Comparison of ENCODE assay signal across 8 cellular contexts in the genomic region with DNA sequence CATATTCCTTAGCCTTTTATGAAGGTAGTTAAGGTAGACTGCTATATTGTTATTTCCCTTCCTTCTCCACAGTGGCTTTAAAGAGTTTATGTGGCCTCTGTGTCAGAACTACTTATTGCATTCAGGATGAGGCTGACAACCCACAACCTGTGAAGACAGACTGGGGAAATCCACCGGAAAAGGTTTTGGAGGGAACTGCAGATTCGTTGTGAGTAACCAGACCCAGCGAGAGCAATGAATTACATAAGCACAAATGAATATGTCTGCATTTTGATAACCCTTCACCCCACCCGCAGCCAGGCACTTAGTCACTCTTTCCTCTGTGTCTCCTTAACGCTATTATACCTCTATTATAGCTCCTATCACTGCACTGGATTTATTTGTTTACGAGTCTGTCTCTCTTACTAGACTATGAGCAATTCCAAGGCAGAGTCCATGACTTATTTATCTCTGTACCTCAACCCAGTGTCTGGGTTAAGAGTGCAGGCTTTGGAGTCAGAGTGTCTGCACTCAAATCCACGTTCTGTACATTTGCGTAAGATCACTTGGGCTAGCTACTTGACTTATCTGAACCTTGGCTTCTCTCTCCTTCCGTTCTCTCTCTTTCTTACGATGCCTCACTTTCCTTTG. TPM values are rescaled to one million over a fixed set of nuclear protein-coding genes. Genes with fewer than 3 reads are reported as not detected.
DNase-seq lines count a peak whose midpoint lies in the region; ATAC-seq and TF ChIP-seq lines count a peak whose summit lies in the region.

No MANE protein-coding gene starts in this region.

- H3K27ac Mint-ChIP-seq in CD8-positive, alpha-beta T cell: no peak overlapping the region

- no peaks in the 10 kb centered on the region for H3K27me3 Mint-ChIP-seq in CD8-positive, alpha-beta T cell (ENCODE audit: low read depth)
- no peaks in the 10 kb centered on the region for H3K27me3 Mint-ChIP-seq in activated T-cell treated with anti-CD3 and anti-CD28 coated beads, Interleukin-2, amount 50 U/mL, for 4 hours (ENCODE audit: low read depth)

- no peak for TF ChIP-seq POLR2A in right lobe of liver (IDR thresholded peaks at IDR 0.05)

- H3K4me2 ChIP-seq in OCI-LY7 (ENCODE audit: low read length): no peak overlapping the region

- no TSS peak for BruUV-seq in OCI-LY7 (replicated peaks; lab: Mats Ljungman, UMichigan)

- no peaks in the 10 kb centered on the region for H3K36me3 Mint-ChIP-seq in CD8-positive, alpha-beta T cell
- no peaks in the 10 kb centered on the region for H3K36me3 Mint-ChIP-seq in activated T-cell treated with anti-CD3 and anti-CD28 coated beads, Interleukin-2, amount 50 U/mL, for 4 hours (ENCODE audit: insufficient read depth)

- peak overlapping the region; percentile 34 for H3K27ac ChIP-seq in CD8-positive, alpha-beta T cell (ENCODE audit: low read depth, low read length)
- peak overlapping the region; percentile 35; the same call in 1 of the 2 replicates for H3K27ac ChIP-seq in HEK293 (ENCODE audit: extremely low read depth, low read depth, low read length)
- no peak overlapping the region for H3K27ac ChIP-seq in OCI-LY7 (ENCODE audit: low read depth, low read length, poor library complexity, severe bottlenecking)
- no peak overlapping the region for H3K27ac ChIP-seq in right lobe of liver

- intact Hi-C loops in CD8-positive, alpha-beta T cell (cut with DNase I, micrococcal nuclease): loop anchor here (5.0 to 10.0 kb wide), 10 partner anchors 33 to 1833 kb away; partner anchors contain the start of genes ARHGAP26 (in 1 of the 2) and NR3C1 (in 1 of the 2)
- intact Hi-C loops in OCI-LY7 (cut with micrococcal nuclease; ENCODE audit: unreplicated experiment): loop anchor here (10.0 kb wide), 2 partner anchors 1185 to 1265 kb away; no protein-coding TSS in a partner anchor
- intact Hi-C loops in right lobe of liver (cut with DNase I): no loop called here

- DNase-seq in CD8-positive, alpha-beta T cell: peak; percentile 50 to 89 (median 71)
- no peak for DNase-seq in OCI-LY7 (ENCODE audit: low spot score)
- DNase-seq in activated T-cell treated with anti-CD3 and anti-CD28 coated beads, Interleukin-2, amount 50 U/mL, for 4 hours: peak; percentile 74
- DNase-seq in right lobe of liver: peak in 1 of 3 donors; percentile 36
- peak; percentile 83 for DNase-seq in stimulated activated naive CD4-positive, alpha-beta T cell treated with Interleukin-2 at 50 U/mL for 16 hours (lab: John Stamatoyannopoulos, UW)
- no peak for DNase-seq in NCI-H2196 (lab: John Stamatoyannopoulos, UW; ENCODE audit: unreplicated experiment)

- peaks cover 55% of the 10 kb centered on the region for H3K4me1 ChIP-seq in CD8-positive, alpha-beta T cell (ENCODE audit: insufficient read depth, low read length)
- H3K4me1 ChIP-seq in HEK293 (ENCODE audit: control insufficient read depth, insufficient read depth, low read length): peaks cover 24% of the 10 kb centered on the region
- peaks cover 31% of the 10 kb centered on the region for H3K4me1 ChIP-seq in OCI-LY7 (ENCODE audit: insufficient read depth, low read length, poor library complexity, severe bottlenecking)
- H3K4me1 ChIP-seq in right lobe of liver: no peaks in the 10 kb centered on the region

- no peaks in the 10 kb centered on the region for H3K9me3 Mint-ChIP-seq in CD8-positive, alpha-beta T cell
- no peaks in the 10 kb centered on the region for H3K9me3 Mint-ChIP-seq in activated T-cell treated with anti-CD3 and anti-CD28 coated beads, Interleukin-2, amount 50 U/mL, for 4 hours

- peaks cover 62% of the 10 kb centered on the region for H3K4me1 Mint-ChIP-seq in CD8-positive, alpha-beta T cell (ENCODE audit: low read depth)
- peaks cover 9% of the 10 kb centered on the region for H3K4me1 Mint-ChIP-seq in activated T-cell treated with anti-CD3 and anti-CD28 coated beads, Interleukin-2, amount 50 U/mL, for 4 hours (ENCODE audit: low read depth)

- peak; percentile 70 for ATAC-seq in CD8-positive, alpha-beta T cell
- peak; percentile 83 to 85 for ATAC-seq in activated T-cell treated with anti-CD3 and anti-CD28 coated beads, Interleukin-2, amount 50 U/mL, for 4 hours
- ATAC-seq in right lobe of liver (peak; percentile 68 to 90 (median 78)), HG02642 (IDR thresholded peaks at IDR 0.05; ENCODE audit: poor library complexity, unreplicated experiment) (no peak)

- H3K27me3 ChIP-seq in CD8-positive, alpha-beta T cell (ENCODE audit: insufficient read depth, low read length): no peaks in the 10 kb centered on the region
- no peaks in the 10 kb centered on the region for H3K27me3 ChIP-seq in right lobe of liver

- no peak overlapping the region for H3K4me3 ChIP-seq in CD8-positive, alpha-beta T cell (ENCODE audit: low read depth, low read length)
- H3K4me3 ChIP-seq in HEK293 (ENCODE audit: low read depth, low read length): no peak overlapping the region
- H3K4me3 ChIP-seq in OCI-LY7 (ENCODE audit: low read depth, low read length, poor library complexity, severe bottlenecking): no peak overlapping the region
- H3K4me3 ChIP-seq in right lobe of liver: no peak overlapping the region

- no peaks in the 10 kb centered on the region for H3K9me3 ChIP-seq in CD8-positive, alpha-beta T cell (ENCODE audit: low read length)
- H3K9me3 ChIP-seq in HEK293 (ENCODE audit: control insufficient read depth, insufficient read depth, low read depth, low read length) (no peaks in the 10 kb centered on the region), OCI-LY7 (ENCODE audit: low read length) (peaks cover 4% of the 10 kb centered on the region; the same call in 1 of the 2 replicates), right lobe of liver (no peaks in the 10 kb centered on the region)

- no peak for TF ChIP-seq CTCF in CD8-positive, alpha-beta T cell (IDR thresholded peaks at IDR 0.05)
- TF ChIP-seq CTCF in HEK293 (tag by site-specific recombination; IDR thresholded peaks at IDR 0.05) (no peak), OCI-LY7 (conservative IDR thresholded peaks at IDR 0.05; ENCODE audit: low read length) (no peak), right lobe of liver (IDR thresholded peaks at IDR 0.05) (no peak)

- peak overlapping the region; percentile 44; the same call in 1 of the 2 replicates for H2AFZ ChIP-seq in OCI-LY7 (ENCODE audit: low read length)

- CTCF ChIA-PET in CD8-positive, alpha-beta T cell (lab: Charles Lee): interaction anchor here (0.8 to 2.0 kb wide), 5 partner anchors 14 to 755 kb away, joined by 3 to 15 read pairs (median 3); partner anchors contain the start of genes KCTD16 and YIPF5
- CTCF ChIA-PET in HEK293 (lab: Yijun Ruan, JAX) (interaction anchor here (0.5 to 1.5 kb wide), 4 partner anchors 8 to 428 kb away, joined by 3 to 12 read pairs (median 3); no protein-coding TSS in a partner anchor), OCI-LY7 (lab: Charles Lee; ENCODE audit: unreplicated experiment) (no interaction called here)

- peak overlapping the region; percentile 65 for H3K4me3 Mint-ChIP-seq in CD8-positive, alpha-beta T cell
- peak overlapping the region; percentile 74 for H3K4me3 Mint-ChIP-seq in activated T-cell treated with anti-CD3 and anti-CD28 coated beads, Interleukin-2, amount 50 U/mL, for 4 hours

- H3K36me3 ChIP-seq in CD8-positive, alpha-beta T cell (ENCODE audit: insufficient read depth, low read length): no peaks in the 10 kb centered on the region
- H3K36me3 ChIP-seq in HEK293 (ENCODE audit: control insufficient read depth in 2 of 2, insufficient read depth in 1 of 2, low read length in 2 of 2): no peaks in the 10 kb centered on the region
- no peaks in the 10 kb centered on the region for H3K36me3 ChIP-seq in OCI-LY7 (ENCODE audit: insufficient read depth, low read length)
- H3K36me3 ChIP-seq in right lobe of liver: no peaks in the 10 kb centered on the region

- H3K9me2 ChIP-seq in OCI-LY7 (ENCODE audit: insufficient read depth, low read length): no peaks in the 10 kb centered on the region

- whole genome bisulfite sequencing in right lobe of liver (ENCODE audit: insufficient coverage, low coverage, low lambda C conversion rate, missing lambda C conversion rate): 36% methylated on average over 10 of the region's 10 CpGs

- no peaks in the 10 kb centered on the region for H4K20me1 ChIP-seq in OCI-LY7 (ENCODE audit: insufficient read depth, low read length)

- H3K79me2 ChIP-seq in OCI-LY7 (ENCODE audit: insufficient read depth, low read depth, low read length): no peaks in the 10 kb centered on the region

- POLR2A ChIA-PET in CD8-positive, alpha-beta T cell (lab: Charles Lee): interaction anchor here (1.0 to 1.1 kb wide), 2 partner anchors 127 to 1769 kb away, joined by 3 read pairs; no protein-coding TSS in a partner anchor
- POLR2A ChIA-PET in HEK293 (lab: Yijun Ruan, JAX): interaction anchor here (1.0 to 1.4 kb wide), 3 partner anchors 19 to 786 kb away, joined by 3 to 8 read pairs (median 4); partner anchors contain the start of genes KCTD16, NR3C1 and YIPF5
- POLR2A ChIA-PET in OCI-LY7 (lab: Charles Lee): interaction anchor here (0.9 to 4.3 kb wide), 2 partner anchors 20 to 32 kb away, joined by 3 to 26 read pairs; partner anchors contain the start of genes KCTD16 and YIPF5

TF ChIP-seq in HEK293, 187 proteins besides CTCF, POLR2A, EP300 and RAD21 (continues in another document):
- TF ChIP-seq MYNN (tag by site-specific recombination; IDR thresholded peaks at IDR 0.05; ENCODE audit: borderline replicate concordance) (no peak), KLF9 (tag by site-specific recombination; IDR thresholded peaks at IDR 0.05; ENCODE audit: low read depth) (no peak), ZFP37 (tag by site-specific recombination; IDR thresholded peaks at IDR 0.05) (no peak), ZNF221 (tag by site-specific recombination; IDR thresholded peaks at IDR 0.05; ENCODE audit: borderline replicate concordance) (no peak), ZBTB8A (tag by site-specific recombination; IDR thresholded peaks at IDR 0.05) (no peak)

RNA-seq across cellular contexts. Expression of gene KCTD16, which starts 19.2 kb away (rescaled TPM):
- total RNA-seq in CD8-positive, alpha-beta T cell: not detected
- 0.18 and 0.19 TPM in 2 replicates for total RNA-seq in OCI-LY7 (2014; rRNA removed; shearing (Covaris generic))
- total RNA-seq in OCI-LY7 (2022) (0.28 and 0.32 TPM in 2 replicates), right lobe of liver (under 1 TPM in 3 of 6 experiments, not detected in 3; under 0.01 to 0.02 (median 0.02) TPM)
- total RNA-seq in activated T-cell treated with anti-CD3 and anti-CD28 coated beads, Interleukin-2, amount 50 U/mL, for 4 hours: not detected

RNA-seq across cellular contexts. Expression of gene YIPF5, which starts 19.5 kb away (rescaled TPM):
- total RNA-seq in CD8-positive, alpha-beta T cell: 10 to 100 TPM; 62.8 to 64.6 TPM
- total RNA-seq in OCI-LY7 (2014; rRNA removed; shearing (Covaris generic)): 8.8 and 11.9 TPM in 2 replicates
- total RNA-seq in OCI-LY7 (2022) (23.1 and 24.3 TPM in 2 replicates), right lobe of liver (10 to 100 TPM; 21.6 to 28.1 (median 23.7) TPM)
- total RNA-seq in activated T-cell treated with anti-CD3 and anti-CD28 coated beads, Interleukin-2, amount 50 U/mL, for 4 hours: 10 to 100 TPM; 27.2 to 32.2 (median 30.8) TPM

Comparison
In these comparisons a context has a peak if more than half of its experiments do, and no peak if none do; other contexts are left out.
1. DNase-seq: peak in CD8-positive, alpha-beta T cell (7 of 7), activated T-cell treated with anti-CD3 and anti-CD28 coated beads, Interleukin-2, amount 50 U/mL, for 4 hours (single experiment) and stimulated activated naive CD4-positive, alpha-beta T cell treated with Interleukin-2 at 50 U/mL for 16 hours (single experiment); none in OCI-LY7 (single experiment) and NCI-H2196 (single experiment).
2. H3K27ac ChIP-seq: peak in CD8-positive, alpha-beta T cell (single experiment) and HEK293 (single experiment); none in OCI-LY7 (single experiment) and right lobe of liver (0 of 3).
3. intact Hi-C loops: an anchor here in CD8-positive, alpha-beta T cell (5.0 to 10.0 kb wide) and OCI-LY7 (10.0 kb wide); none called in right lobe of liver.